In genomic region chr4:6941796-6942195, GRCh38 we compare ENCODE assay signal across 8 cellular contexts. TPM values are rescaled to one million over a fixed set of nuclear protein-coding genes. Genes with fewer than 3 reads are reported as not detected.
DNase-seq lines count a peak whose midpoint lies in the region; ATAC-seq and TF ChIP-seq lines count a peak whose summit lies in the region.

No MANE protein-coding gene starts in this region.

- no peaks in the 10 kb centered on the region for H3K36me3 ChIP-seq in cardiac muscle cell
- H3K36me3 ChIP-seq in SK-N-SH (replicated peaks in 1 of 2; ENCODE audit: control insufficient read depth in 1 of 2, insufficient read depth in 2 of 2, low read length in 1 of 2), result no peaks in the 10 kb centered on the region
- no peaks in the 10 kb centered on the region for H3K36me3 ChIP-seq in transverse colon

- TF ChIP-seq RAD21 in SK-N-SH (IDR thresholded peaks at IDR 0.05; ENCODE audit: low read length), result no peak

- no peaks in the 10 kb centered on the region; the same call in 1 of the 2 replicates for H3K79me2 ChIP-seq in SK-N-SH (ENCODE audit: insufficient read depth)

- peaks cover 16% of the 10 kb centered on the region for H3K4me1 ChIP-seq in cardiac muscle cell (ENCODE audit: low read depth)
- H3K4me1 ChIP-seq in SK-N-SH (ENCODE audit: control insufficient read depth in 1 of 2, insufficient read depth in 2 of 2, low read depth in 1 of 2, low read length in 1 of 2), result peaks cover 17 to 20% of the 10 kb centered on the region in 2 experiments
- H3K4me1 ChIP-seq in transverse colon, result peaks cover 40 to 71% (median 44%) of the 10 kb centered on the region in 4 donors

- no peak for ATAC-seq in HG02840 (IDR thresholded peaks at IDR 0.05; ENCODE audit: low FRiP score, unreplicated experiment)
- ATAC-seq in HG02970 (IDR thresholded peaks at IDR 0.05; ENCODE audit: low FRiP score, unreplicated experiment), result no peak

- CTCF ChIA-PET in SK-N-SH (lab: Yijun Ruan, JAX), result interaction anchor here (1.4 kb wide), 1 partner anchor 22 kb away, joined by 3 read pairs; no protein-coding TSS in a partner anchor

- in situ Hi-C loops in transverse colon (cut with MboI; ENCODE audit: low pct_ligation_motif_present in 1 of 4, low pct_unique_long_range_greater_than_20kb in 1 of 4, low sequenced_read_pairs in 3 of 4), result no loop called here

- POLR2A ChIA-PET in SK-N-SH (lab: Yijun Ruan, JAX), result no interaction called here

- H3K27ac ChIP-seq in cardiac muscle cell (peak overlapping the region; percentile 38), SK-N-SH (ENCODE audit: low read depth in 2 of 2, low read length in 1 of 2) (peak overlapping the region; percentile 65 to 69), transverse colon (peak overlapping the region; percentile 82 to 89 (median 88))

- peak overlapping the region; percentile 87 for H3K4me2 ChIP-seq in SK-N-SH

- no peaks in the 10 kb centered on the region for H4K20me1 ChIP-seq in SK-N-SH (ENCODE audit: insufficient read depth)

- TF ChIP-seq CTCF in cardiac muscle cell (IDR thresholded peaks at IDR 0.05; ENCODE audit: low read depth, low read length) (no peak), SK-N-SH (IDR thresholded peaks at IDR 0.05) (no peak), transverse colon (IDR thresholded peaks at IDR 0.05) (no peak)

- TF ChIP-seq POLR2A in transverse colon (IDR thresholded peaks at IDR 0.05), result no peak

- no peaks in the 10 kb centered on the region for H3K9me2 ChIP-seq in SK-N-SH

- H3K27me3 ChIP-seq in cardiac muscle cell (no peaks in the 10 kb centered on the region), SK-N-SH (ENCODE audit: insufficient read depth) (no peaks in the 10 kb centered on the region), transverse colon (no peaks in the 10 kb centered on the region)

- intact Hi-C loops in cardiac septum (cut with DNase I) (no loop called here), transverse colon (cut with DNase I; ENCODE audit: low total_unique reads) (no loop called here)

- H2AFZ ChIP-seq in SK-N-SH (ENCODE audit: low read depth), result 0 out of 2 replicates have a peak overlapping the region, but pooled peaks have one; percentile 31

- peak overlapping the region; percentile 6; the same call in 1 of the 2 replicates for H3K9ac ChIP-seq in SK-N-SH

- WGBS in SK-N-SH (ENCODE audit: low lambda C conversion rate), result 49% methylated on average over 2 of the region's 4 CpGs
- 38 to 40% methylated on average over 2 to 4 of the region's 4 CpGs for WGBS in transverse colon (ENCODE audit: low coverage in 1 of 2), 2 donors

- H3K4me3 ChIP-seq in cardiac muscle cell (no peak overlapping the region), SK-N-SH (ENCODE audit: low read depth in 2 of 2, low read length in 1 of 2) (peak overlapping the region in 1 of 2 experiments; percentile 41; a peak in 1 of 4 replicates), transverse colon (no peak overlapping the region)

- TF ChIP-seq EP300 in SK-N-SH (IDR thresholded peaks at IDR 0.05; ENCODE audit: borderline replicate concordance in 1 of 2, low read depth in 1 of 2, low read length in 1 of 2), result no peak
- TF ChIP-seq EP300 in transverse colon (IDR thresholded peaks at IDR 0.05; ENCODE audit: low read depth), result no peak

- peaks cover 11% of the 10 kb centered on the region for H3F3A ChIP-seq in SK-N-SH (replicated peaks; ENCODE audit: insufficient read depth)

- H3K9me3 ChIP-seq in cardiac muscle cell (ENCODE audit: low read depth), result no peaks in the 10 kb centered on the region
- no peaks in the 10 kb centered on the region for H3K9me3 ChIP-seq in SK-N-SH
- no peaks in the 10 kb centered on the region for H3K9me3 ChIP-seq in transverse colon

- DNase-seq in cardiac muscle cell (ENCODE audit: low read depth in 1 of 2, low spot score in 1 of 2) (no peak), cardiac septum (ENCODE audit: low spot score) (no peak), SK-N-SH (no peak), germinal center (ENCODE audit: low spot score) (peak; percentile 33), transverse colon (no peak), NCI-H82 treated with DMSO at 0.1 percent for 48 hours (lab: John Stamatoyannopoulos, UW; ENCODE audit: unreplicated experiment) (no peak)

TF ChIP-seq in SK-N-SH, 30 proteins besides CTCF, POLR2A, EP300 and RAD21:
- TF ChIP-seq, protein P1, sequence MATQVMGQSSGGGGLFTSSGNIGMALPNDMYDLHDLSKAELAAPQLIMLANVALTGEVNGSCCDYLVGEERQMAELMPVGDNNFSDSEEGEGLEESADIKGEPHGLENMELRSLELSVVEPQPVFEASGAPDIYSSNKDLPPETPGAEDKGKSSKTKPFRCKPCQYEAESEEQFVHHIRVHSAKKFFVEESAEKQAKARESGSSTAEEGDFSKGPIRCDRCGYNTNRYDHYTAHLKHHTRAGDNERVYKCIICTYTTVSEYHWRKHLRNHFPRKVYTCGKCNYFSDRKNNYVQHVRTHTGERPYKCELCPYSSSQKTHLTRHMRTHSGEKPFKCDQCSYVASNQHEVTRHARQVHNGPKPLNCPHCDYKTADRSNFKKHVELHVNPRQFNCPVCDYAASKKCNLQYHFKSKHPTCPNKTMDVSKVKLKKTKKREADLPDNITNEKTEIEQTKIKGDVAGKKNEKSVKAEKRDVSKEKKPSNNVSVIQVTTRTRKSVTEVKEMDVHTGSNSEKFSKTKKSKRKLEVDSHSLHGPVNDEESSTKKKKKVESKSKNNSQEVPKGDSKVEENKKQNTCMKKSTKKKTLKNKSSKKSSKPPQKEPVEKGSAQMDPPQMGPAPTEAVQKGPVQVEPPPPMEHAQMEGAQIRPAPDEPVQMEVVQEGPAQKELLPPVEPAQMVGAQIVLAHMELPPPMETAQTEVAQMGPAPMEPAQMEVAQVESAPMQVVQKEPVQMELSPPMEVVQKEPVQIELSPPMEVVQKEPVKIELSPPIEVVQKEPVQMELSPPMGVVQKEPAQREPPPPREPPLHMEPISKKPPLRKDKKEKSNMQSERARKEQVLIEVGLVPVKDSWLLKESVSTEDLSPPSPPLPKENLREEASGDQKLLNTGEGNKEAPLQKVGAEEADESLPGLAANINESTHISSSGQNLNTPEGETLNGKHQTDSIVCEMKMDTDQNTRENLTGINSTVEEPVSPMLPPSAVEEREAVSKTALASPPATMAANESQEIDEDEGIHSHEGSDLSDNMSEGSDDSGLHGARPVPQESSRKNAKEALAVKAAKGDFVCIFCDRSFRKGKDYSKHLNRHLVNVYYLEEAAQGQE (IDR thresholded peaks at IDR 0.05; ENCODE audit: low read depth, low read length), result no peak
- TF ChIP-seq FOXJ3 (CRISPR knock-in tag; IDR thresholded peaks at IDR 0.05) (no peak), MEF2A (IDR thresholded peaks at IDR 0.05; ENCODE audit: borderline replicate concordance, low read depth) (no peak), NFIC (IDR thresholded peaks at IDR 0.05; ENCODE audit: borderline replicate concordance) (no peak), PBX3 (IDR thresholded peaks at IDR 0.05) (no peak), JUND (IDR thresholded peaks at IDR 0.05) (no peak), RXRA (IDR thresholded peaks at IDR 0.05; ENCODE audit: borderline replicate concordance, low read depth) (no peak), FOXM1 (IDR thresholded peaks at IDR 0.05; ENCODE audit: low read depth) (no peak), NRF1 (IDR thresholded peaks at IDR 0.05; ENCODE audit: low read depth, low read length) (no peak), RCOR1 (IDR thresholded peaks at IDR 0.05; ENCODE audit: low read length) (no peak)
- TF ChIP-seq, protein P2, sequence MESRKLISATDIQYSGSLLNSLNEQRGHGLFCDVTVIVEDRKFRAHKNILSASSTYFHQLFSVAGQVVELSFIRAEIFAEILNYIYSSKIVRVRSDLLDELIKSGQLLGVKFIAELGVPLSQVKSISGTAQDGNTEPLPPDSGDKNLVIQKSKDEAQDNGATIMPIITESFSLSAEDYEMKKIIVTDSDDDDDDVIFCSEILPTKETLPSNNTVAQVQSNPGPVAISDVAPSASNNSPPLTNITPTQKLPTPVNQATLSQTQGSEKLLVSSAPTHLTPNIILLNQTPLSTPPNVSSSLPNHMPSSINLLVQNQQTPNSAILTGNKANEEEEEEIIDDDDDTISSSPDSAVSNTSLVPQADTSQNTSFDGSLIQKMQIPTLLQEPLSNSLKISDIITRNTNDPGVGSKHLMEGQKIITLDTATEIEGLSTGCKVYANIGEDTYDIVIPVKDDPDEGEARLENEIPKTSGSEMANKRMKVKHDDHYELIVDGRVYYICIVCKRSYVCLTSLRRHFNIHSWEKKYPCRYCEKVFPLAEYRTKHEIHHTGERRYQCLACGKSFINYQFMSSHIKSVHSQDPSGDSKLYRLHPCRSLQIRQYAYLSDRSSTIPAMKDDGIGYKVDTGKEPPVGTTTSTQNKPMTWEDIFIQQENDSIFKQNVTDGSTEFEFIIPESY (IDR thresholded peaks at IDR 0.05; ENCODE audit: borderline replicate concordance, low read depth), result no peak
- TF ChIP-seq, protein P3, sequence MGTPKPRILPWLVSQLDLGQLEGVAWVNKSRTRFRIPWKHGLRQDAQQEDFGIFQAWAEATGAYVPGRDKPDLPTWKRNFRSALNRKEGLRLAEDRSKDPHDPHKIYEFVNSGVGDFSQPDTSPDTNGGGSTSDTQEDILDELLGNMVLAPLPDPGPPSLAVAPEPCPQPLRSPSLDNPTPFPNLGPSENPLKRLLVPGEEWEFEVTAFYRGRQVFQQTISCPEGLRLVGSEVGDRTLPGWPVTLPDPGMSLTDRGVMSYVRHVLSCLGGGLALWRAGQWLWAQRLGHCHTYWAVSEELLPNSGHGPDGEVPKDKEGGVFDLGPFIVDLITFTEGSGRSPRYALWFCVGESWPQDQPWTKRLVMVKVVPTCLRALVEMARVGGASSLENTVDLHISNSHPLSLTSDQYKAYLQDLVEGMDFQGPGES (IDR thresholded peaks at IDR 0.05; ENCODE audit: low read depth, low read length), result no peak
TF ChIP-seq in SK-N-SH: peak in this region for 0.

RNA-seq across cellular contexts. Expression of gene TBC1D14, which starts 32.2 kb away (rescaled TPM):
- 41.8 and 46.1 TPM in 2 replicates for total RNA-seq in cardiac muscle cell
- polyA plus RNA-seq in cardiac muscle cell, result 30.5 and 38.9 TPM in 2 replicates
- total RNA-seq in cardiac septum, result 30.8 TPM
- 39.5 and 42.6 TPM in 2 replicates for polyA plus RNA-seq in SK-N-SH (2012; rRNA removed)
- polyA plus RNA-seq in SK-N-SH (2012; cell fraction: cytosol; rRNA removed), result 36.7 and 40.6 TPM in 2 replicates
- polyA plus RNA-seq in SK-N-SH (2012; cell fraction: nucleus; rRNA removed), result 33.3 and 35.7 TPM in 2 replicates
- 10 to 100 TPM; 42.6 to 56.9 (median 54.0) TPM for total RNA-seq in transverse colon
